9 cellular contexts compared by ENCODE assay signal in genomic region chr2:85924522-85924921, GRCh38. TPM values are rescaled to one million over a fixed set of nuclear protein-coding genes. Genes with fewer than 3 reads are reported as not detected.
DNase-seq lines count a peak whose midpoint lies in the region; ATAC-seq and TF ChIP-seq lines count a peak whose summit lies in the region.
"Had no signal": no experiment of that assay in that cellular context is flagged by ENCODE, and none has a peak within 500 bp of the region (broad histone marks: within the 10 kb centered on the region; RNA-seq: fewer than 3 reads in every experiment).

No MANE protein-coding gene starts in this region.

- no peaks in the 10 kb centered on the region for H3K27me3 ChIP-seq in SK-N-SH (ENCODE audit: insufficient read depth)
- no peaks in the 10 kb centered on the region for H3K27me3 ChIP-seq in right lobe of liver

- intact Hi-C loops in right lobe of liver (cut with DNase I): no loop called here

- ATAC-seq in SK-N-SH treated with all-trans-retinoic acid at 6 μM for 48 hours (peak; percentile 28; the same call in 1 of the 3 replicates), right lobe of liver (peak; percentile 73 to 84 (median 77))

- CTCF ChIA-PET in SK-N-SH (lab: Yijun Ruan, JAX): no interaction called here

- no peak overlapping the region for H3K4me2 ChIP-seq in SK-N-SH

- POLR2A ChIA-PET in SK-N-SH (lab: Yijun Ruan, JAX): no interaction called here

- no peaks in the 10 kb centered on the region for H3K9me2 ChIP-seq in SK-N-SH

- DNase-seq in SK-N-SH: no peak
- peak; percentile 34 for DNase-seq in cerebellum (ENCODE audit: low spot score)
- DNase-seq in right lobe of liver: peak; percentile 51 to 77 (median 61)
- DNase-seq in ureter (ENCODE audit: low spot score): peak; percentile 51
- no peak for DNase-seq in NCI-H1105 (lab: John Stamatoyannopoulos, UW)
- DNase-seq in NCI-H1694 (lab: John Stamatoyannopoulos, UW): no peak
- no peak for DNase-seq in D341Med (ENCODE audit: low spot score)
- DNase-seq: kidney glomerular epithelial cell had no signal

- H3K4me1 ChIP-seq in SK-N-SH (ENCODE audit: control insufficient read depth in 1 of 2, insufficient read depth in 2 of 2, low read depth in 1 of 2, low read length in 1 of 2): no peaks in the 10 kb centered on the region
- H3K4me1 ChIP-seq in right lobe of liver: peaks cover 0 to 48% (median 15%) of the 10 kb centered on the region in 4 donors

- peaks cover 3% of the 10 kb centered on the region for H3F3A ChIP-seq in SK-N-SH (replicated peaks; ENCODE audit: insufficient read depth)

- H3K27ac ChIP-seq in SK-N-SH (ENCODE audit: low read depth in 2 of 2, low read length in 1 of 2) (no peak overlapping the region), right lobe of liver (peak overlapping the region; percentile 49 to 77 (median 71))

- H2AFZ ChIP-seq in SK-N-SH (ENCODE audit: low read depth): no peak overlapping the region

- H3K9me3 ChIP-seq in SK-N-SH (no peaks in the 10 kb centered on the region), right lobe of liver (no peaks in the 10 kb centered on the region)

- WGBS in SK-N-SH (ENCODE audit: low lambda C conversion rate): 57% methylated on average over 3 of the region's 4 CpGs
- 8% methylated on average over 3 of the region's 4 CpGs for WGBS in right lobe of liver (ENCODE audit: insufficient coverage, low coverage, low lambda C conversion rate, missing lambda C conversion rate)

- H3K36me3 ChIP-seq in SK-N-SH (replicated peaks in 1 of 2; ENCODE audit: control insufficient read depth in 1 of 2, insufficient read depth in 2 of 2, low read length in 1 of 2): no peaks in the 10 kb centered on the region
- no peaks in the 10 kb centered on the region for H3K36me3 ChIP-seq in right lobe of liver

- no peaks in the 10 kb centered on the region for H4K20me1 ChIP-seq in SK-N-SH (ENCODE audit: insufficient read depth)

- TF ChIP-seq EP300 in SK-N-SH (IDR thresholded peaks at IDR 0.05; ENCODE audit: borderline replicate concordance in 1 of 2, low read depth in 1 of 2, low read length in 1 of 2): no peak

- no peak overlapping the region for H3K9ac ChIP-seq in SK-N-SH

- TF ChIP-seq CTCF in SK-N-SH (IDR thresholded peaks at IDR 0.05) (no peak), right lobe of liver (IDR thresholded peaks at IDR 0.05) (no peak)

- no peak for TF ChIP-seq POLR2A in right lobe of liver (IDR thresholded peaks at IDR 0.05)

- H3K4me3 ChIP-seq in SK-N-SH (ENCODE audit: low read depth in 2 of 2, low read length in 1 of 2): no peak overlapping the region
- no peak overlapping the region for H3K4me3 ChIP-seq in right lobe of liver

- no peaks in the 10 kb centered on the region for H3K79me2 ChIP-seq in SK-N-SH (ENCODE audit: insufficient read depth)

- no peak for TF ChIP-seq RAD21 in SK-N-SH (IDR thresholded peaks at IDR 0.05; ENCODE audit: low read length)

TF ChIP-seq in SK-N-SH treated with all-trans-retinoic acid at 6 μM for 48 hours, 23 proteins besides CTCF, POLR2A, EP300 and RAD21 (continues in another document):
- TF ChIP-seq TOX (CRISPR knock-in tag; IDR thresholded peaks at IDR 0.05; ENCODE audit: borderline replicate concordance): no peak
- no peak for TF ChIP-seq SNAI2 (CRISPR knock-in tag; IDR thresholded peaks at IDR 0.05)
- no peak for TF ChIP-seq GLIS3 (CRISPR knock-in tag; IDR thresholded peaks at IDR 0.05)
- no peak for TF ChIP-seq ARNTL (CRISPR knock-in tag; IDR thresholded peaks at IDR 0.05; ENCODE audit: borderline replicate concordance, low read depth)
- no peak for TF ChIP-seq TSHZ2 (CRISPR knock-in tag; IDR thresholded peaks at IDR 0.05)
- TF ChIP-seq ZFP3 (CRISPR knock-in tag; IDR thresholded peaks at IDR 0.05): no peak
- TF ChIP-seq BACH2 (CRISPR knock-in tag; IDR thresholded peaks at IDR 0.05; ENCODE audit: borderline replicate concordance): no peak
- no peak for TF ChIP-seq ZNF70 (CRISPR knock-in tag; IDR thresholded peaks at IDR 0.05)
- no peak for TF ChIP-seq RARB (CRISPR knock-in tag; IDR thresholded peaks at IDR 0.05)

TF ChIP-seq in SK-N-SH, 30 proteins besides CTCF, POLR2A, EP300 and RAD21:
- TF ChIP-seq GATA2 (CRISPR knock-in tag; IDR thresholded peaks at IDR 0.05) (no peak), NRF1 (IDR thresholded peaks at IDR 0.05; ENCODE audit: low read depth, low read length) (no peak), FOXM1 (IDR thresholded peaks at IDR 0.05; ENCODE audit: low read depth) (no peak), CHD2 (IDR thresholded peaks at IDR 0.05; ENCODE audit: low read length, partially characterized antibody) (no peak), GABPA (IDR thresholded peaks at IDR 0.05; ENCODE audit: low read depth) (no peak), MEF2A (IDR thresholded peaks at IDR 0.05; ENCODE audit: borderline replicate concordance, low read depth) (no peak), YY1 (IDR thresholded peaks at IDR 0.05; ENCODE audit: low read depth) (no peak)

RNA-seq across cellular contexts. Expression of gene ST3GAL5, which starts 35.7 kb away (rescaled TPM):
- polyA plus RNA-seq in SK-N-SH (2012; rRNA removed): 37.6 and 55.7 TPM in 2 replicates
- 55.0 and 61.9 TPM in 2 replicates for polyA plus RNA-seq in SK-N-SH (2012; cell fraction: cytosol; rRNA removed)
- polyA plus RNA-seq in SK-N-SH (2012; cell fraction: nucleus; rRNA removed): 46.2 and 62.7 TPM in 2 replicates
- total RNA-seq in cerebellum: 61.9 TPM
- total RNA-seq in right lobe of liver: 10 to 100 TPM in 4 of 6 experiments, 1 to 10 TPM in 2; 8.6 to 22.2 (median 10.9) TPM
- total RNA-seq in ureter: 120 TPM

Comparison
In these comparisons a context has a peak if more than half of its experiments do, and no peak if none do; other contexts are left out.
1. DNase-seq: peak in cerebellum (single experiment), right lobe of liver (3 of 3) and ureter (single experiment); none in SK-N-SH (single experiment), NCI-H1105 (single experiment), NCI-H1694 (single experiment) and D341Med (single experiment).
2. H3K27ac ChIP-seq: peak in right lobe of liver (3 of 3); none in SK-N-SH (0 of 2).